Comparison of ENCODE assay signal across 12 cellular contexts in the genomic region with DNA sequence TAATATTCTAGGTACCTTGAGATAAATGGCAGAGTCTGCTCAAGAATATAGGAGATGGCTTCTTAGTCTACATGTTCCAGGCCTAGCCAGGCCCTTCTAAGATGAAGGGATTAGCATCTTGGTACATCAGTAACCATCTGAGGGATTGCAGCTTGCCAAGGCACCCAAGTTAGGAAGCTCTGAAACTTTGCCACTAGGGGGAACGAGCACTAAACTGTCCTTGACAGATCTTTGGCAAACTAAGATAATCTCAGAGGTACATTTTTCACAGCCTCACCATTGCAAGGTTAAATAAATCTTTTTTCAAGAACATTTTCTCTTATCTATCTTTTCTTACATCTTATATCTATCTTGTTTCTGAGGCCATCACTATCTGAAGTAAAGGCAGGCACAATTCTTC.
DNase-seq lines count a peak whose midpoint lies in the region; ATAC-seq, FAIRE-seq and TF ChIP-seq lines count a peak whose summit lies in the region.
"Had no signal": no experiment of that assay in that cellular context is flagged by ENCODE, and none has a peak within 500 bp of the region (broad histone marks: within the 10 kb centered on the region; RNA-seq: fewer than 3 reads in every experiment).

No MANE protein-coding gene starts in this region.

- H3K9me3 ChIP-seq in DOHH2 (ENCODE audit: control insufficient read depth, insufficient read depth, low read length), result peaks cover 2% of the 10 kb centered on the region; the same call in 1 of the 2 replicates
- no peaks in the 10 kb centered on the region for H3K9me3 ChIP-seq in keratinocyte (ENCODE audit: control insufficient read depth, low read depth, low read length)
- H3K9me3 ChIP-seq: thoracic aorta had no signal

- H3K9me2 ChIP-seq in DOHH2 (replicated peaks; ENCODE audit: control insufficient read depth, low read length), result no peaks in the 10 kb centered on the region

- no peak overlapping the region for H3K9ac ChIP-seq in keratinocyte (ENCODE audit: control insufficient read depth, extremely low read depth, insufficient read depth, low read length)

- H3K9me1 ChIP-seq in keratinocyte (ENCODE audit: control insufficient read depth, extremely low read depth, insufficient read depth, low read length), result no peaks in the 10 kb centered on the region

- no peak for FAIRE-seq in keratinocyte (lab: Jason Lieb, UNC)
- FAIRE-seq in HTR-8/SVneo (lab: Jason Lieb, UNC), result no peak

- no peaks in the 10 kb centered on the region for H4K20me1 ChIP-seq in DOHH2 (ENCODE audit: control insufficient read depth, insufficient read depth, low read depth, low read length)
- H4K20me1 ChIP-seq in keratinocyte (ENCODE audit: control insufficient read depth, extremely low read depth, insufficient read depth, low read length), result no peaks in the 10 kb centered on the region

- dilution Hi-C loops in keratinocyte (cut with MboI; ENCODE audit: extremely low pct_ligation_motif_present, low sequenced_read_pairs), result no loop called here

- H3K79me2 ChIP-seq in DOHH2 (ENCODE audit: control insufficient read depth, low read length) (no peaks in the 10 kb centered on the region), keratinocyte (ENCODE audit: control insufficient read depth, insufficient read depth, low read length) (no peaks in the 10 kb centered on the region)

- no peaks in the 10 kb centered on the region for H3K36me3 ChIP-seq in DOHH2 (ENCODE audit: control insufficient read depth, low read length)
- H3K36me3 ChIP-seq in keratinocyte (ENCODE audit: control insufficient read depth in 2 of 2, extremely low read depth in 1 of 2, insufficient read depth in 2 of 2, low read length in 2 of 2), result no peaks in the 10 kb centered on the region
- H3K36me3 ChIP-seq: thoracic aorta had no signal

- 0 out of 2 replicates have a peak, but pooled peaks cover 4% of the 10 kb centered on the region for H3F3A ChIP-seq in DOHH2 (ENCODE audit: control insufficient read depth, insufficient read depth)

- DNase-seq in HFF-Myc (ENCODE audit: extremely low read depth, low read depth) (no peak), keratinocyte (ENCODE audit: low read depth, low spot score) (no peak), C1 segment of cervical spinal cord (lab: John Stamatoyannopoulos, UW) (no peak), HTR-8/SVneo (ENCODE audit: insufficient read length, low spot score) (no peak)
- DNase-seq in activated effector memory CD4-positive, alpha-beta T cell treated with Interleukin-2 at 50 U/mL for 16 hours, result no peak
- DNase-seq: activated T-cell treated with anti-CD3 and anti-CD28 coated beads for 4 hours, head of caudate nucleus, NCI-H524 treated with DMSO at 0.1 percent for 48 hours had no signal

- H3K4me3 ChIP-seq in DOHH2 (ENCODE audit: low read length) (no peak overlapping the region), HFF-Myc (replicated peaks; ENCODE audit: low read depth, low read length) (no peak overlapping the region), keratinocyte (ENCODE audit: control insufficient read depth in 2 of 3, extremely low read depth in 1 of 3, insufficient read depth in 2 of 3, low read depth in 1 of 3, low read length in 3 of 3) (no peak overlapping the region)
- H3K4me3 ChIP-seq: thoracic aorta had no signal

- TF ChIP-seq CTCF in DOHH2 (IDR thresholded peaks at IDR 0.05; ENCODE audit: low read depth, low read length, poor library complexity, severe bottlenecking) (peak; percentile 47), HFF-Myc (IDR thresholded peaks at IDR 0.05; ENCODE audit: low read depth, low read length, missing control alignments) (peak; percentile 37), VCaP (conservative IDR thresholded peaks at IDR 0.05) (peak; percentile 55), keratinocyte (optimal IDR thresholded peaks at IDR 0.05 in 1 of 3, IDR thresholded peaks at IDR 0.05 in 1 of 3, conservative IDR thresholded peaks at IDR 0.05 in 1 of 3; ENCODE audit: extremely low read depth in 1 of 3, insufficient read depth in 2 of 3, low read length in 3 of 3) (peak; percentile 14 to 48 (median 40))

- no peak overlapping the region for H3K4me2 ChIP-seq in DOHH2 (ENCODE audit: low read length)
- H3K4me2 ChIP-seq in keratinocyte (ENCODE audit: control insufficient read depth, extremely low read depth, insufficient read depth, low read depth, low read length), result no peak overlapping the region

- H2AFZ ChIP-seq in keratinocyte (ENCODE audit: control insufficient read depth, low read length), result no peak overlapping the region

- H3K4me1 ChIP-seq in DOHH2 (ENCODE audit: control insufficient read depth, low read length), result no peaks in the 10 kb centered on the region
- H3K4me1 ChIP-seq in keratinocyte (ENCODE audit: control insufficient read depth, extremely low read depth, insufficient read depth, low read length), result no peaks in the 10 kb centered on the region

- no peak for ATAC-seq in GM21367 (IDR thresholded peaks at IDR 0.05; ENCODE audit: unreplicated experiment)

- H3K27ac ChIP-seq in DOHH2 (ENCODE audit: low read depth, low read length) (no peak overlapping the region), VCaP (no peak overlapping the region), keratinocyte (ENCODE audit: control insufficient read depth, insufficient read depth, low read length) (no peak overlapping the region)
- H3K27ac ChIP-seq: thoracic aorta had no signal

- H3K27me3 ChIP-seq in DOHH2 (ENCODE audit: control insufficient read depth, low read length) (no peaks in the 10 kb centered on the region), keratinocyte (ENCODE audit: control insufficient read depth, extremely low read depth, insufficient read depth, low read length) (no peaks in the 10 kb centered on the region)
